In the genomic region with DNA sequence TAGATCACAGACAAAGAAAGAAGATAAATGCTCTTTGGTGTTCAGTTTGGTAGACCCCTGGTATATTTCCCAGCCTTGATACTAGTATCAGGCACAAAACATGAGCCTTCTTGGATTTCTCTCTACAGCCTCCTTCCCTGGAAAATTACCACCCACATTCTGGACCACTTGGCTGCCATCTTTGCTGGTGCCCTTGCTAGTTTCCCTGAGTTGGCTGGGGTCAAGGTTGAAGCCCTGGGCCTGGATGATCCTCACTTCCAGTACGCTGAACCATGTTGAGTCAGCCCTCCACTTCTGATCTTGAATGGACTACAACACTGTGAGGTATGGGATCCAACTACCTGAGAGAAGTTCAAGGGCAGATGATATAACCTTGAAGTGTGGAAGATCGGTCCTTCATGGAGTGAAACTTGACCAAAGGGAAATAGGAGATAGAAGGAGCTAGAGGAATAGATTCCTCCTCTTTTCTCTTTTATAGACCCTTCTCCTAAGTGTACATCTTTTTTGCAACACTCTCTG, we compare ENCODE assay signal across 28 cellular contexts.
"Had no signal": no experiment of that assay in that cellular context is flagged by ENCODE, and none has a peak within 500 bp of the region (broad histone marks: within the 10 kb centered on the region; RNA-seq: fewer than 3 reads in every experiment).

No MANE protein-coding gene starts in this region.

- DNase-seq: colonic mucosa; cortex of kidney; dermis blood vessel endothelial cell; dorsolateral prefrontal cortex; effector CD4-positive, alpha-beta T cell; effector CD8-positive, alpha-beta T cell; effector memory CD4-positive, alpha-beta T cell; effector memory CD8-positive, alpha-beta T cell; endodermal cell; erythroblast; esophagus squamous epithelium; foreskin fibroblast; foreskin keratinocyte; foreskin melanocyte; gastrocnemius medialis; glutamatergic neuron; head of caudate nucleus; heart left ventricle; heart right ventricle had no signal

- FAIRE-seq: colon, endometrium, endothelial cell of umbilical vein, frontal cortex had no signal

- H3K27me3 ChIP-seq: colonic mucosa, esophagus muscularis mucosa, esophagus squamous epithelium, foreskin keratinocyte, gastrocnemius medialis, gastroesophageal sphincter, heart right ventricle had no signal

- H3K9me3 ChIP-seq: colonic mucosa, esophagus muscularis mucosa, esophagus squamous epithelium, gastrocnemius medialis, gastroesophageal sphincter had no signal

- H3K4me3 ChIP-seq: colonic mucosa, coronary artery, dorsolateral prefrontal cortex, esophagus muscularis mucosa, esophagus squamous epithelium, gastrocnemius medialis, gastroesophageal sphincter, heart left ventricle, heart right ventricle had no signal

- H3K36me3 ChIP-seq: colonic mucosa, esophagus muscularis mucosa, esophagus squamous epithelium, gastrocnemius medialis, gastroesophageal sphincter, heart left ventricle, heart right ventricle had no signal

- ATAC-seq: effector memory CD8-positive, alpha-beta T cell; esophagus mucosa; foreskin keratinocyte; gastroesophageal sphincter; heart left ventricle had no signal

- H3K27ac ChIP-seq: colonic mucosa, coronary artery, dorsolateral prefrontal cortex, epithelial cell of prostate, esophagus muscularis mucosa, esophagus squamous epithelium, foreskin keratinocyte, gastrocnemius medialis, gastroesophageal sphincter, heart left ventricle, heart right ventricle had no signal

- H3K4me1 ChIP-seq: colonic mucosa, esophagus muscularis mucosa, esophagus squamous epithelium, foreskin keratinocyte, gastrocnemius medialis, gastroesophageal sphincter, heart left ventricle, heart right ventricle had no signal
